In genomic region chr4:3729188-3729884, GRCh38 we compare ENCODE assay signal across 19 cellular contexts. TPM values are rescaled to one million over a fixed set of nuclear protein-coding genes. Genes with fewer than 3 reads are reported as not detected.
A peak's percentile ranks its signal among the peaks of the same experiment; 100 is the strongest.
DNase-seq lines count a peak whose midpoint lies in the region; ATAC-seq and TF ChIP-seq lines count a peak whose summit lies in the region.
"Had no signal": no experiment of that assay in that cellular context is flagged by ENCODE, and none has a peak within 500 bp of the region (broad histone marks: within the 10 kb centered on the region; RNA-seq: fewer than 3 reads in every experiment).

No MANE protein-coding gene starts in this region.

- TF ChIP-seq CTCF in fibroblast of the aortic adventitia (IDR thresholded peaks at IDR 0.05; ENCODE audit: insufficient read depth, low read length), result no peak

- DNase-seq in 8988T (peak; percentile 96), EH (ENCODE audit: low read depth) (peak; percentile 49), NAMALWA (ENCODE audit: low spot score) (peak; percentile 10), fibroblast of the aortic adventitia (ENCODE audit: low read depth) (peak; percentile 58), activated gamma-delta T cell (lab: John Stamatoyannopoulos, UW) (no peak), NCI-H1092 (lab: John Stamatoyannopoulos, UW) (no peak)
- DNase-seq: activated CD8-positive, alpha-beta memory T cell treated with anti-CD3 and anti-CD28 coated beads, Interleukin-2, amount 50 U/mL, for 4 hours; activated naive CD4-positive, alpha-beta T cell treated with anti-CD3 and anti-CD28 coated beads for 36 hours; brain microvascular endothelial cell; dermis blood vessel endothelial cell; erythroblast; heart right ventricle; islet precursor cell; stimulated activated CD4-positive, alpha-beta T cell treated with anti-CD3 and anti-CD28 coated beads, Interleukin-15, amount 100 ng/mL, for 24 hours; T1000 had no signal

- ATAC-seq in GM19023 (IDR thresholded peaks at IDR 0.05; ENCODE audit: unreplicated experiment) (no peak), GM19035 (IDR thresholded peaks at IDR 0.05; ENCODE audit: unreplicated experiment) (no peak)
- ATAC-seq: natural killer cell treated with Interleukin-12 subunit alpha and Interleukin-12 subunit beta and Interleukin-15 and Interleukin-18, amount 100 ng/mL, for 72 hours had no signal

- H3K4me3 ChIP-seq in fibroblast of the aortic adventitia (ENCODE audit: low read depth, low read length), result no peak overlapping the region
- H3K4me3 ChIP-seq: heart right ventricle, SJSA1 had no signal

RNA-seq across cellular contexts. Expression of gene ADRA2C, which starts 36.8 kb away (rescaled TPM):
- total RNA-seq in fibroblast of the aortic adventitia (ENCODE audit: low replicate concordance), result 0.49 TPM in 1 of 2 replicates, not detected in the other
- total RNA-seq: activated naive CD4-positive, alpha-beta T cell treated with anti-CD3 and anti-CD28 coated beads for 36 hours; natural killer cell treated with Interleukin-12 subunit alpha and Interleukin-12 subunit beta and Interleukin-15 and Interleukin-18, amount 100 ng/mL, for 72 hours; SJSA1 had no signal

Comparison
In these comparisons a context has a peak if more than half of its experiments do, and no peak if none do; other contexts are left out.
1. DNase-seq: peak in 8988T (single experiment), EH (single experiment), NAMALWA (single experiment) and fibroblast of the aortic adventitia (single experiment); none in activated gamma-delta T cell (single experiment) and NCI-H1092 (single experiment).